In genomic region chr22:20258584-20259335, GRCh38 we compare ENCODE assay signal across 10 cellular contexts. TPM values are rescaled to one million over a fixed set of nuclear protein-coding genes. Genes with fewer than 3 reads are reported as not detected.
DNase-seq lines count a peak whose midpoint lies in the region; ATAC-seq, FAIRE-seq and TF ChIP-seq lines count a peak whose summit lies in the region.
"Had no signal": no experiment of that assay in that cellular context is flagged by ENCODE, and none has a peak within 500 bp of the region (broad histone marks: within the 10 kb centered on the region; RNA-seq: fewer than 3 reads in every experiment).

No MANE protein-coding gene starts in this region.

- DNase-seq in BJ (ENCODE audit: low read depth) (no peak), GM12891 (ENCODE audit: insufficient read length, low spot score) (peak; percentile 68), WERI-Rb-1 (no peak), germinal center (ENCODE audit: low spot score) (peak; percentile 65), GF-D8 (lab: John Stamatoyannopoulos, UW) (no peak), cerebellar cortex (ENCODE audit: low spot score) (no peak)
- DNase-seq: gastrocnemius medialis, NCI-H345 had no signal

- H3K36me3 ChIP-seq in BJ (ENCODE audit: control insufficient read depth, insufficient read depth, low read length) (no peaks in the 10 kb centered on the region), WERI-Rb-1 (no peaks in the 10 kb centered on the region; the same call in 1 of the 2 replicates), gastroesophageal sphincter (no peaks in the 10 kb centered on the region)
- H3K36me3 ChIP-seq: gastrocnemius medialis had no signal

- TF ChIP-seq POLR2A in GM12891 (IDR thresholded peaks at IDR 0.05; ENCODE audit: low read depth, low read length) (no peak), gastroesophageal sphincter (IDR thresholded peaks at IDR 0.05) (no peak)

- TF ChIP-seq CTCF in BJ (IDR thresholded peaks at IDR 0.05; ENCODE audit: insufficient read depth, low read depth, low read length), result peak; percentile 30; the same call in 1 of the 2 replicates
- peak; percentile 64 for TF ChIP-seq CTCF in WERI-Rb-1 (IDR thresholded peaks at IDR 0.05; ENCODE audit: low read depth, low read length)
- no peak for TF ChIP-seq CTCF in gastroesophageal sphincter (IDR thresholded peaks at IDR 0.05)

- WGBS in gastroesophageal sphincter (ENCODE audit: low coverage in 1 of 2), 2 donors, result no CpG with 5 or more reads among the region's 18 CpGs

- H3K4me3 ChIP-seq in BJ (ENCODE audit: low read depth, low read length) (no peak overlapping the region), WERI-Rb-1 (ENCODE audit: low read depth, low read length) (no peak overlapping the region), gastroesophageal sphincter (no peak overlapping the region)
- H3K4me3 ChIP-seq: gastrocnemius medialis had no signal

- no peaks in the 10 kb centered on the region for H3K27me3 ChIP-seq in BJ (ENCODE audit: control insufficient read depth, insufficient read depth, low read length)
- no peaks in the 10 kb centered on the region for H3K27me3 ChIP-seq in WERI-Rb-1 (ENCODE audit: insufficient read depth, low read depth, severe bottlenecking)
- no peaks in the 10 kb centered on the region for H3K27me3 ChIP-seq in gastroesophageal sphincter
- H3K27me3 ChIP-seq: gastrocnemius medialis had no signal

- ATAC-seq in gastroesophageal sphincter (no peak), GM21529 (IDR thresholded peaks at IDR 0.05; ENCODE audit: unreplicated experiment) (no peak)
- ATAC-seq: gastrocnemius medialis had no signal

- H3K9me3 ChIP-seq in WERI-Rb-1 (ENCODE audit: severe bottlenecking) (no peaks in the 10 kb centered on the region), gastroesophageal sphincter (no peaks in the 10 kb centered on the region)
- H3K9me3 ChIP-seq: gastrocnemius medialis had no signal

- no peaks in the 10 kb centered on the region for H3K4me1 ChIP-seq in gastroesophageal sphincter
- H3K4me1 ChIP-seq: gastrocnemius medialis had no signal

- CTCF ChIA-PET in BJ (lab: Yijun Ruan, JAX), result interaction anchor here (1.0 to 1.6 kb wide), 3 partner anchors 9 to 84 kb away, joined by 4 read pairs; no protein-coding TSS in a partner anchor

- POLR2A ChIA-PET in BJ (lab: Charles Lee), result no interaction called here

- no peak for FAIRE-seq in GM12891 (lab: Jason Lieb, UNC)

- no peak overlapping the region for H3K27ac ChIP-seq in WERI-Rb-1
- H3K27ac ChIP-seq in gastroesophageal sphincter, result no peak overlapping the region
- H3K27ac ChIP-seq: gastrocnemius medialis had no signal

- TF ChIP-seq EP300 in gastroesophageal sphincter (IDR thresholded peaks at IDR 0.05), result no peak

TF ChIP-seq in GM12891, 5 proteins besides CTCF, POLR2A, EP300 and RAD21:
- no peak for TF ChIP-seq TAF1 (IDR thresholded peaks at IDR 0.05; ENCODE audit: low read depth, low read length)
- no peak for TF ChIP-seq SPI1 (IDR thresholded peaks at IDR 0.05; ENCODE audit: low read depth, low read length)
- TF ChIP-seq POLR2AphosphoS5 (IDR thresholded peaks at IDR 0.05; ENCODE audit: low read depth, low read length), result no peak

RNA-seq across cellular contexts. Expression of gene RTN4R, which starts 9.4 kb away (rescaled TPM):
- 0.40 and 0.77 TPM in 2 replicates for polyA plus RNA-seq in BJ (2011; rRNA removed)
- 0.28 and 0.41 TPM in 2 replicates for polyA minus RNA-seq in BJ (2011; rRNA and poly(A)+ RNA removed)
- 0.35 TPM for polyA plus RNA-seq in GM12891 (2012; ENCODE audit: low read depth, missing spikeins)
- 1 to 10 TPM in 2 of 4 donors, not detected in 2; 1.3 to 2.4 TPM for total RNA-seq in gastroesophageal sphincter

Comparison
In these comparisons a context has a peak if more than half of its experiments do, and no peak if none do; other contexts are left out.
1. DNase-seq: peak in GM12891 (single experiment) and germinal center (single experiment); none in BJ (single experiment), WERI-Rb-1 (single experiment), GF-D8 (single experiment) and cerebellar cortex (single experiment).
2. CTCF ChIP-seq: peak in BJ (single experiment) and WERI-Rb-1 (single experiment); none in gastroesophageal sphincter (0 of 4).